8 cellular contexts compared by ENCODE assay signal in genomic region chr1:7783178-7783711, GRCh38. TPM values are rescaled to one million over a fixed set of nuclear protein-coding genes. Genes with fewer than 3 reads are reported as not detected.
DNase-seq lines count a peak whose midpoint lies in the region; ATAC-seq and TF ChIP-seq lines count a peak whose summit lies in the region.

No MANE protein-coding gene starts in this region.

- H3K9me3 ChIP-seq in esophagus squamous epithelium (no peaks in the 10 kb centered on the region), mucosa of stomach (ENCODE audit: control insufficient read depth, low read length) (no peaks in the 10 kb centered on the region), transverse colon (no peaks in the 10 kb centered on the region)

- H3K9me3 Mint-ChIP-seq in activated CD4-positive, alpha-beta T cell treated with anti-CD3 and anti-CD28 coated beads, Interleukin-2, amount 10 ng/mL, durations not matched to agents 7 days and 5 days: no peaks in the 10 kb centered on the region

- POLR2A ChIA-PET in activated CD4-positive, alpha-beta T cell treated with anti-CD3 and anti-CD28 coated beads, Interleukin-2, amount 10 ng/mL, durations not matched to agents 7 days and 5 days (lab: Charles Lee): no interaction called here

- no peak for TF ChIP-seq POLR2A in esophagus squamous epithelium (IDR thresholded peaks at IDR 0.05)
- TF ChIP-seq POLR2A in transverse colon (IDR thresholded peaks at IDR 0.05): no peak

- WGBS in esophagus squamous epithelium, 2 donors: 0 to 3% methylated on average over 10 to 11 of the region's 34 CpGs
- WGBS in transverse colon (ENCODE audit: low coverage in 1 of 2), 2 donors: 0 to 3% methylated on average over 1 to 24 of the region's 34 CpGs

- H3K4me3 ChIP-seq in esophagus squamous epithelium (peak overlapping the region; percentile 52 to 86 (median 66)), mucosa of stomach (ENCODE audit: low read length) (no peak overlapping the region), transverse colon (peak overlapping the region; percentile 49 to 69 (median 62))

- CTCF ChIA-PET in activated CD4-positive, alpha-beta T cell treated with anti-CD3 and anti-CD28 coated beads, Interleukin-2, amount 10 ng/mL, durations not matched to agents 7 days and 5 days (lab: Charles Lee): no interaction called here

- in situ Hi-C loops in transverse colon (cut with MboI; ENCODE audit: low pct_ligation_motif_present in 1 of 4, low pct_unique_long_range_greater_than_20kb in 1 of 4, low sequenced_read_pairs in 3 of 4): no loop called here

- H3K27me3 Mint-ChIP-seq in activated CD4-positive, alpha-beta T cell treated with anti-CD3 and anti-CD28 coated beads, Interleukin-2, amount 10 ng/mL, durations not matched to agents 7 days and 5 days: peaks cover 3% of the 10 kb centered on the region

- H3K4me1 Mint-ChIP-seq in activated CD4-positive, alpha-beta T cell treated with anti-CD3 and anti-CD28 coated beads, Interleukin-2, amount 10 ng/mL, durations not matched to agents 7 days and 5 days: peaks cover 29% of the 10 kb centered on the region

- H3K27ac ChIP-seq in esophagus squamous epithelium (peak overlapping the region; percentile 88 to 97 (median 96)), transverse colon (peak overlapping the region; percentile 86 to 92 (median 90))

- TF ChIP-seq EP300 in transverse colon (IDR thresholded peaks at IDR 0.05; ENCODE audit: low read depth): no peak

- H3K27ac Mint-ChIP-seq in activated CD4-positive, alpha-beta T cell treated with anti-CD3 and anti-CD28 coated beads, Interleukin-2, amount 10 ng/mL, durations not matched to agents 7 days and 5 days: peak overlapping the region; percentile 87

- H3K27me3 ChIP-seq in esophagus squamous epithelium (no peaks in the 10 kb centered on the region), mucosa of stomach (ENCODE audit: control insufficient read depth, insufficient read depth, low read length) (no peaks in the 10 kb centered on the region), transverse colon (no peaks in the 10 kb centered on the region)

- ATAC-seq in GM19351 (IDR thresholded peaks at IDR 0.05; ENCODE audit: unreplicated experiment): no peak

- H3K4me1 ChIP-seq in esophagus squamous epithelium: peaks cover 10 to 58% (median 32%) of the 10 kb centered on the region in 3 donors
- peaks cover 25% of the 10 kb centered on the region for H3K4me1 ChIP-seq in mucosa of stomach (ENCODE audit: control insufficient read depth, insufficient read depth, low read length)
- H3K4me1 ChIP-seq in transverse colon: peaks cover 0 to 43% (median 15%) of the 10 kb centered on the region in 4 donors

- peaks cover 0 to 62% (median 0%) of the 10 kb centered on the region in 3 donors for H3K36me3 ChIP-seq in esophagus squamous epithelium
- peaks cover 6% of the 10 kb centered on the region for H3K36me3 ChIP-seq in mucosa of stomach (ENCODE audit: control insufficient read depth, insufficient read depth, low read length)
- H3K36me3 ChIP-seq in transverse colon: peaks cover 0 to 26% (median 9%) of the 10 kb centered on the region in 4 donors

- H3K4me3 Mint-ChIP-seq in activated CD4-positive, alpha-beta T cell treated with anti-CD3 and anti-CD28 coated beads, Interleukin-2, amount 10 ng/mL, durations not matched to agents 7 days and 5 days: peak overlapping the region; percentile 72

- DNase-seq in stimulated activated CD4-positive, alpha-beta T cell treated with anti-CD3 and anti-CD28 coated beads, Interleukin-2, amount 100 ng/mL, for 24 hours: peak; percentile 41 to 50
- DNase-seq in stimulated activated CD4-positive, alpha-beta T cell treated with anti-CD3 and anti-CD28 coated beads, Interleukin-12 subunit alpha, Interleukin-12 subunit beta, amount 100 ng/mL, for 4 hours: no peak
- DNase-seq in NCI-H146 treated with DMSO at 0.1 percent for 48 hours (lab: John Stamatoyannopoulos, UW; ENCODE audit: unreplicated experiment): peak; percentile 23
- no peak for DNase-seq in activated CD4-positive, alpha-beta T cell treated with anti-CD3 and anti-CD28 coated beads, Interleukin-2, amount 10 ng/mL, durations not matched to agents 7 days and 5 days
- DNase-seq in esophagus squamous epithelium (lab: John Stamatoyannopoulos, UW): no peak
- peak; percentile 72 for DNase-seq in transverse colon

- peak overlapping the region; percentile 55 for H3K9ac ChIP-seq in mucosa of stomach (ENCODE audit: low read length)

- no peak for TF ChIP-seq CTCF in esophagus squamous epithelium (IDR thresholded peaks at IDR 0.05)
- TF ChIP-seq CTCF in transverse colon (IDR thresholded peaks at IDR 0.05): no peak

- intact Hi-C loops in esophagus squamous epithelium (cut with DNase I) (no loop called here), transverse colon (cut with DNase I; ENCODE audit: low total_unique reads) (no loop called here)

- peaks cover 16% of the 10 kb centered on the region for H3K36me3 Mint-ChIP-seq in activated CD4-positive, alpha-beta T cell treated with anti-CD3 and anti-CD28 coated beads, Interleukin-2, amount 10 ng/mL, durations not matched to agents 7 days and 5 days (ENCODE audit: low read depth)

RNA-seq across cellular contexts. Expression of gene PER3, which starts 0.8 kb away (rescaled TPM):
- total RNA-seq in activated CD4-positive, alpha-beta T cell treated with anti-CD3 and anti-CD28 coated beads, Interleukin-2, amount 10 ng/mL, durations not matched to agents 7 days and 5 days: 1 to 10 TPM; 1.6 to 2.1 TPM
- total RNA-seq in esophagus squamous epithelium: 10 to 100 TPM in 2 of 4 donors, 1 to 10 TPM in 2; 6.7 to 21.0 (median 8.9) TPM
- 10 to 100 TPM in 3 of 4 donors, 1 to 10 TPM in 1; 3.8 to 23.9 (median 12.9) TPM for total RNA-seq in transverse colon

RNA-seq across cellular contexts. Expression of gene VAMP3, which starts 12.1 kb away (rescaled TPM):
- 10 to 100 TPM; 38.2 to 41.0 TPM for total RNA-seq in activated CD4-positive, alpha-beta T cell treated with anti-CD3 and anti-CD28 coated beads, Interleukin-2, amount 10 ng/mL, durations not matched to agents 7 days and 5 days
- total RNA-seq in esophagus squamous epithelium (10 to 100 TPM; 55.8 to 94.6 (median 75.4) TPM), transverse colon (10 to 100 TPM; 81.1 to 91.8 (median 85.5) TPM)

Comparison
In these comparisons a context has a peak if more than half of its experiments do, and no peak if none do; other contexts are left out.
1. DNase-seq: peak in stimulated activated CD4-positive, alpha-beta T cell treated with anti-CD3 and anti-CD28 coated beads, Interleukin-2, amount 100 ng/mL, for 24 hours (2 of 2), NCI-H146 treated with DMSO at 0.1 percent for 48 hours (single experiment) and transverse colon (single experiment); none in stimulated activated CD4-positive, alpha-beta T cell treated with anti-CD3 and anti-CD28 coated beads, Interleukin-12 subunit alpha, Interleukin-12 subunit beta, amount 100 ng/mL, for 4 hours (single experiment), activated CD4-positive, alpha-beta T cell treated with anti-CD3 and anti-CD28 coated beads, Interleukin-2, amount 10 ng/mL, durations not matched to agents 7 days and 5 days (single experiment) and esophagus squamous epithelium (single experiment).